ENCODE assay signal across 15 cellular contexts in the genomic region with DNA sequence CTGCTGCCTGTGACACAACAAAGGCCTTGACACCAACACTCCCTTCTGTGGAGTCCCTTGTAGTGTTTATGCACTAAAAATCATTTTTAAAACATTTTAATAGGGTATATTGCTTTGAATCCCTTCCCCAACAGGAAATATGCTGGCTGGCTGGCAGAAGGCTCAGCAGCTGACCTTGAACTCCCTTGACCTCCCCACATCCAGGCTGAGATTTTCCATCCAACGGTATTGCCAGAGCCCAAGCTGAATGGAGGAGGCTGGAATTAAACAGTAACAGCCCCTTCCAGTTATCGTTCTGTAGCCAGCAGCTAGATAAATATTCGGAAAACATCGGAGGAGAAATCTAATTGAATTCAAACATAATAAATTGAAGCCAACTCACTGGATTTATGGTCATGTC. TPM values are rescaled to one million over a fixed set of nuclear protein-coding genes. Genes with fewer than 3 reads are reported as not detected.
"Had no signal": no experiment of that assay in that cellular context is flagged by ENCODE, and none has a peak within 500 bp of the region (broad histone marks: within the 10 kb centered on the region; RNA-seq: fewer than 3 reads in every experiment).

No MANE protein-coding gene starts in this region.

RNA-seq across cellular contexts. Expression of a gene that starts 44.0 kb away (rescaled TPM):
- total RNA-seq: activated B cell treated with CpG ODN at 0.5 μM for 24 hours; activated CD4-positive, alpha-beta memory T cell treated with anti-CD3 and anti-CD28 coated beads for 36 hours; activated CD4-positive, alpha-beta T cell treated with anti-CD3 and anti-CD28 coated beads, Interleukin-2, amount 10 ng/mL, durations not matched to agents 24 days and 14 days; activated CD8-positive, alpha-beta memory T cell treated with anti-CD3 and anti-CD28 coated beads for 36 hours; activated CD8-positive, alpha-beta T cell treated with anti-CD3 and anti-CD28 coated beads for 36 hours; activated naive CD4-positive, alpha-beta T cell treated with anti-CD3 and anti-CD28 coated beads for 36 hours; activated naive CD4-positive, alpha-beta T cell treated with anti-CD3 and anti-CD28 coated beads, Interleukin-2, amount 50 U/mL, for 72 hours; activated naive CD8-positive, alpha-beta T cell treated with anti-CD3 and anti-CD28 coated beads for 36 hours; activated T-cell treated with anti-CD3 and anti-CD28 coated beads, Interleukin-2, amount 50 U/mL, for 4 hours; activated T-helper 1 cell treated with anti-CD3 and anti-CD28 coated beads, Interleukin-12 subunit alpha, Interleukin-12 subunit beta, Interleukin-2, Interleukin-4 antibody, amounts not matched to agents 30 ng/mL and 10 ng/mL and 1 ng/mL, durations not matched to agents 14 hours and 24 hours and 36 hours; activated T-helper 17 cell treated with anti-CD3 and anti-CD28 coated beads, Interleukin-2, amount 50 U/mL, for 72 hours; body of pancreas; cardiac septum had no signal

RNA-seq across cellular contexts. Expression of a gene that starts 46.2 kb away (rescaled TPM):
- total RNA-seq: activated B cell treated with CpG ODN at 0.5 μM for 24 hours; activated CD4-positive, alpha-beta memory T cell treated with anti-CD3 and anti-CD28 coated beads for 36 hours; activated CD4-positive, alpha-beta T cell treated with anti-CD3 and anti-CD28 coated beads, Interleukin-2, amount 10 ng/mL, durations not matched to agents 24 days and 14 days; activated CD8-positive, alpha-beta memory T cell treated with anti-CD3 and anti-CD28 coated beads for 36 hours; activated CD8-positive, alpha-beta T cell treated with anti-CD3 and anti-CD28 coated beads for 36 hours; activated naive CD4-positive, alpha-beta T cell treated with anti-CD3 and anti-CD28 coated beads for 36 hours; activated naive CD4-positive, alpha-beta T cell treated with anti-CD3 and anti-CD28 coated beads, Interleukin-2, amount 50 U/mL, for 72 hours; activated naive CD8-positive, alpha-beta T cell treated with anti-CD3 and anti-CD28 coated beads for 36 hours; activated T-cell treated with anti-CD3 and anti-CD28 coated beads, Interleukin-2, amount 50 U/mL, for 4 hours; activated T-cell treated with anti-CD3 and anti-CD28 coated beads, Interleukin-2, amount 50 U/mL, for 72 hours; activated T-helper 1 cell treated with anti-CD3 and anti-CD28 coated beads, Interleukin-12 subunit alpha, Interleukin-12 subunit beta, Interleukin-2, Interleukin-4 antibody, amounts not matched to agents 30 ng/mL and 10 ng/mL and 1 ng/mL, durations not matched to agents 14 hours and 24 hours and 36 hours; activated T-helper 17 cell treated with anti-CD3 and anti-CD28 coated beads, Interleukin-2, amount 50 U/mL, for 72 hours; body of pancreas; breast epithelium; cardiac septum had no signal
